Comparison of ENCODE assay signal across 12 cellular contexts in genomic region chr3:160169139-160169830, GRCh38. TPM values are rescaled to one million over a fixed set of nuclear protein-coding genes. Genes with fewer than 3 reads are reported as not detected.
A peak's percentile ranks its signal among the peaks of the same experiment; 100 is the strongest.
DNase-seq lines count a peak whose midpoint lies in the region; ATAC-seq lines count a peak whose summit lies in the region.
"Had no signal": no experiment of that assay in that cellular context is flagged by ENCODE, and none has a peak within 500 bp of the region (broad histone marks: within the 10 kb centered on the region; RNA-seq: fewer than 3 reads in every experiment).

No MANE protein-coding gene starts in this region.

- DNase-seq in AG08396 (ENCODE audit: low spot score) (peak; percentile 75), brain pericyte (ENCODE audit: low read depth, low spot score) (peak; percentile 45), mesenchymal stem cell (peak; percentile 91)
- no peak for DNase-seq in activated CD4-positive, alpha-beta T cell treated with anti-CD3 and anti-CD28 coated beads for 36 hours
- DNase-seq: activated CD4-positive, alpha-beta T cell treated with anti-CD3 and anti-CD28 coated beads, Interleukin-2, amount 10 ng/mL, durations not matched to agents 24 days and 14 days; activated naive CD4-positive, alpha-beta T cell treated with Interleukin-2 at 50 U/mL for 16 hours had no signal

- H3K36me3 ChIP-seq in HUES6 (ENCODE audit: control insufficient read depth, insufficient read depth, low read length) (no peaks in the 10 kb centered on the region), mesenchymal stem cell (ENCODE audit: control insufficient read depth in 1 of 2, insufficient read depth in 2 of 2, low read depth in 1 of 2, low read length in 2 of 2) (no peaks in the 10 kb centered on the region)

- H3K4me3 ChIP-seq in HUES6 (ENCODE audit: low read depth, low read length) (no peak overlapping the region), mesenchymal stem cell (ENCODE audit: insufficient read depth in 1 of 2, low read depth in 1 of 2, low read length in 2 of 2) (peak overlapping the region in 1 of 2 experiments; percentile 5)

- POLR2A ChIA-PET in activated CD4-positive, alpha-beta T cell treated with anti-CD3 and anti-CD28 coated beads for 36 hours (lab: Charles Lee), result interaction anchor here (0.6 kb wide), 1 partner anchor 121 kb away, joined by 3 read pairs; no protein-coding TSS in a partner anchor

- no peaks in the 10 kb centered on the region for H3K9me3 Mint-ChIP-seq in activated CD4-positive, alpha-beta T cell treated with anti-CD3 and anti-CD28 coated beads for 36 hours (ENCODE audit: low read depth)
- H3K9me3 Mint-ChIP-seq: activated CD4-positive, alpha-beta T cell treated with anti-CD3 and anti-CD28 coated beads, Interleukin-2, amount 10 ng/mL, durations not matched to agents 24 days and 14 days had no signal

- 73% methylated on average over 7 of the region's 7 CpGs for WGBS in mesenchymal stem cell

- no peak overlapping the region for H2AK5ac ChIP-seq in mesenchymal stem cell (ENCODE audit: low read length, severe bottlenecking)

- H3K79me1 ChIP-seq in mesenchymal stem cell (replicated peaks; ENCODE audit: low read length, poor library complexity, severe bottlenecking), result no peaks in the 10 kb centered on the region

- H3K9me3 ChIP-seq in HUES6 (ENCODE audit: control insufficient read depth, insufficient read depth, low read depth, low read length), result no peaks in the 10 kb centered on the region
- no peaks in the 10 kb centered on the region for H3K9me3 ChIP-seq in mesenchymal stem cell (ENCODE audit: control insufficient read depth, low read length)

- H3K4me1 ChIP-seq in HUES6 (ENCODE audit: control insufficient read depth, insufficient read depth, low read length), result peaks cover 6% of the 10 kb centered on the region; the same call in 1 of the 2 replicates
- H3K4me1 ChIP-seq in mesenchymal stem cell (ENCODE audit: control insufficient read depth, insufficient read depth, low read depth, low read length), result peaks cover 9% of the 10 kb centered on the region

- no peak for ATAC-seq in activated CD4-positive, alpha-beta T cell treated with anti-CD3 and anti-CD28 coated beads for 36 hours
- ATAC-seq in HG03432 (IDR thresholded peaks at IDR 0.05; ENCODE audit: unreplicated experiment) (no peak), HG02623 (IDR thresholded peaks at IDR 0.05; ENCODE audit: unreplicated experiment) (no peak), HG02870 (IDR thresholded peaks at IDR 0.05; ENCODE audit: unreplicated experiment) (no peak)
- ATAC-seq: left lobe of liver had no signal

- H3K4me3 Mint-ChIP-seq in activated CD4-positive, alpha-beta T cell treated with anti-CD3 and anti-CD28 coated beads for 36 hours, result no peak overlapping the region
- H3K4me3 Mint-ChIP-seq: activated CD4-positive, alpha-beta T cell treated with anti-CD3 and anti-CD28 coated beads, Interleukin-2, amount 10 ng/mL, durations not matched to agents 24 days and 14 days had no signal

- peak overlapping the region in 1 of 2 experiments; percentile 54 for H3K23ac ChIP-seq in mesenchymal stem cell (ENCODE audit: low read length in 2 of 2)

- H2BK15ac ChIP-seq in mesenchymal stem cell (ENCODE audit: low read depth, poor library complexity, severe bottlenecking), result peak overlapping the region; percentile 33

- H3K27me3 ChIP-seq in HUES6 (ENCODE audit: control insufficient read depth, insufficient read depth, low read length) (no peaks in the 10 kb centered on the region), mesenchymal stem cell (ENCODE audit: control insufficient read depth in 1 of 2, insufficient read depth in 1 of 2, low read length in 2 of 2) (no peaks in the 10 kb centered on the region)

- no peak overlapping the region for H3K14ac ChIP-seq in mesenchymal stem cell (ENCODE audit: low read length in 2 of 2)

- H3K4me1 Mint-ChIP-seq in activated CD4-positive, alpha-beta T cell treated with anti-CD3 and anti-CD28 coated beads for 36 hours, result peaks cover 13% of the 10 kb centered on the region

- H4K91ac ChIP-seq in mesenchymal stem cell (ENCODE audit: low read length), result peak overlapping the region; percentile 1

- peak overlapping the region in 1 of 2 experiments; percentile 80 for H3K4ac ChIP-seq in mesenchymal stem cell (ENCODE audit: low read depth in 1 of 2, low read length in 2 of 2)

- H2BK5ac ChIP-seq in mesenchymal stem cell (ENCODE audit: low read depth, low read length, poor library complexity, severe bottlenecking), result no peak overlapping the region

- H3K9ac ChIP-seq in HUES6 (ENCODE audit: low read length) (peak overlapping the region; percentile 23), mesenchymal stem cell (ENCODE audit: low read length) (peak overlapping the region; percentile 54)

- H3K18ac ChIP-seq in mesenchymal stem cell (ENCODE audit: low read depth in 1 of 2, low read length in 2 of 2), result peak overlapping the region; percentile 70 to 82

- intact Hi-C loops in activated CD4-positive, alpha-beta T cell treated with anti-CD3 and anti-CD28 coated beads for 36 hours (cut with DNase I, micrococcal nuclease), result no loop called here

- H3K36me3 Mint-ChIP-seq in activated CD4-positive, alpha-beta T cell treated with anti-CD3 and anti-CD28 coated beads for 36 hours (ENCODE audit: low read depth), result no peaks in the 10 kb centered on the region

- peak overlapping the region; percentile 33 to 94 for H2BK12ac ChIP-seq in mesenchymal stem cell (ENCODE audit: low read length in 2 of 2)

- no peak overlapping the region for H3K4me2 ChIP-seq in mesenchymal stem cell (ENCODE audit: low read length, poor library complexity, severe bottlenecking)

- H3K27ac Mint-ChIP-seq in activated CD4-positive, alpha-beta T cell treated with anti-CD3 and anti-CD28 coated beads for 36 hours, result no peak overlapping the region
- H3K27ac Mint-ChIP-seq: activated CD4-positive, alpha-beta T cell treated with anti-CD3 and anti-CD28 coated beads, Interleukin-2, amount 10 ng/mL, durations not matched to agents 24 days and 14 days had no signal

- peak overlapping the region; percentile 75 for H4K8ac ChIP-seq in mesenchymal stem cell (ENCODE audit: low read length)

- H3K27ac ChIP-seq in HUES6 (ENCODE audit: low read depth, low read length) (no peak overlapping the region), mesenchymal stem cell (ENCODE audit: low read length, poor library complexity, severe bottlenecking) (peak overlapping the region; percentile 73)
- H3K27ac ChIP-seq: C4-2B had no signal

- CTCF ChIA-PET in activated CD4-positive, alpha-beta T cell treated with anti-CD3 and anti-CD28 coated beads for 36 hours (lab: Charles Lee), result no interaction called here

- H2BK120ac ChIP-seq in mesenchymal stem cell (ENCODE audit: low read depth, low read length), result no peak overlapping the region

- no peaks in the 10 kb centered on the region for H3K27me3 Mint-ChIP-seq in activated CD4-positive, alpha-beta T cell treated with anti-CD3 and anti-CD28 coated beads for 36 hours

- H2AFZ ChIP-seq in mesenchymal stem cell (ENCODE audit: low read depth, low read length), result no peak overlapping the region

RNA-seq across cellular contexts. Expression of gene C3orf80, which starts 55.9 kb away (rescaled TPM):
- polyA plus RNA-seq in mesenchymal stem cell (2013, experiment 1 of 2), result 1.6 TPM
- 1.7 TPM for polyA plus RNA-seq in mesenchymal stem cell (2013, experiment 2 of 2)
- total RNA-seq in activated CD4-positive, alpha-beta T cell treated with anti-CD3 and anti-CD28 coated beads for 36 hours, result under 1 TPM in 1 of 2 experiments, not detected in 1; 0.09 TPM
